ENCODE assay signal across 8 cellular contexts in the genomic region with DNA sequence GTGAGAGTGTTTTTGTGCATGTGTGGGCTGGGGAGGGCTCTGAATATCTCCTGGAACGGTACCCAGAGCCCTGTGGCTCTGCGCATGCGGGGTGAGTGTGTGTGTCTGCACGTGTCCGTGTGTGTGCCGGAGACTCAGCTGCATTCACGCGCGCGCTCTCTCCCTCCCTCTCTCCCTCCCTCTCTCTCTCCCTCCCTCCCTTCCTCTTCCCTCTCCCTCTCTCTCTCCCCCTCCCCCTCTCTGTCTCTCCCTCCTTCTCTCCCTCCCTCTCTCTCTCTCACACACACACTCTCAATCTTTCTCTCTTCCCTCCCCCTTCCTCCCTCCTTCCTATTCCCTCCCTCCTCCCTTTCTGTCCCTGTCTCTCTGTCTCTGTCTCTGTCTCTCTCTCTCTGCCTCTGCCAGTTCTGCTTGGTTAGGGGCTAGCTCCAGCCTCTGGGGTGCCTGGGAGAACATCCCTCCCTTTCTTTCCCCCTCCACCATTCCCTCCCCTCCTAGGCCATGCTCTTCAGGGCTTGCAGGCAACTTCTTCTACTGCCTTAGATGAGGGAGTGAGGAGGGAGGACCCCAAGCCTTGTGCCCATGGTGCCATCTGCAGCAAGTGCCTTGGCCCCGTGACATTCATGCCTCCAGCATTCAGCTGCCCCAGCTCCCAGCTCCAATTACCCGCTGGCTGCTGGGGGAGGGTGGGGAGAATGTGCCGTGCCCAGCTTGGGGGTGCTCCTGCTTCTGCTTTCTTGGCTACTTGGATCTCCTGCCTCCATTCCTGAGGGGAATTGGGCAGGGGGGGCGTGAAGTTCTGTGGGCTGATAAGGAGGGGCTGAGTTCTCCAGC. TPM values are rescaled to one million over a fixed set of nuclear protein-coding genes. Genes with fewer than 3 reads are reported as not detected.
DNase-seq lines count a peak whose midpoint lies in the region; ATAC-seq and TF ChIP-seq lines count a peak whose summit lies in the region.

No MANE protein-coding gene starts in this region.

- H3K4me3 Mint-ChIP-seq in HFFc6 (peak overlapping the region; percentile 88), nephron (peak overlapping the region; percentile 77 to 85 (median 79))

- H3K36me3 Mint-ChIP-seq in HFFc6 (ENCODE audit: low read depth) = no peaks in the 10 kb centered on the region
- no peaks in the 10 kb centered on the region for H3K36me3 Mint-ChIP-seq in nephron (ENCODE audit: low read depth)

- DNase-seq in AG08396 (ENCODE audit: low spot score) = peak; percentile 83
- peak; percentile 76 for DNase-seq in HFFc6
- no peak for DNase-seq in Panc1 (ENCODE audit: low read depth, low spot score)
- peak; percentile 85 for DNase-seq in activated T-cell treated with anti-CD3 and anti-CD28 coated beads, Interleukin-2, amount 50 U/mL, for 48 hours
- DNase-seq in fibroblast of gingiva (ENCODE audit: low read depth) = peak; percentile 92
- peak; percentile 49 to 79 (median 69) for DNase-seq in stimulated activated naive CD4-positive, alpha-beta T cell (lab: John Stamatoyannopoulos, UW)
- DNase-seq in iPS-NIHi11 (ENCODE audit: low spot score) = no peak

- no TSS peak for BruUV-seq in Panc1 (replicated peaks; lab: Mats Ljungman, UMichigan)

- no peaks in the 10 kb centered on the region for H3K9me3 Mint-ChIP-seq in HFFc6
- no peaks in the 10 kb centered on the region for H3K9me3 Mint-ChIP-seq in nephron

- H3K4me3 ChIP-seq in Panc1 (ENCODE audit: low read depth in 2 of 2, low read length in 2 of 2) = peak overlapping the region; percentile 22 to 52

- H3K27me3 Mint-ChIP-seq in HFFc6 (ENCODE audit: insufficient read depth) = no peaks in the 10 kb centered on the region; the same call in none of the 2 replicates
- H3K27me3 Mint-ChIP-seq in nephron (ENCODE audit: low read depth) = no peaks in the 10 kb centered on the region

- peak overlapping the region; percentile 96 for H3K27ac Mint-ChIP-seq in HFFc6
- H3K27ac Mint-ChIP-seq in nephron = peak overlapping the region; percentile 92 to 99 (median 99)

- H3K4me1 ChIP-seq in Panc1 (ENCODE audit: control insufficient read depth, insufficient read depth, low read length) = peaks cover 71% of the 10 kb centered on the region

- ATAC-seq in Panc1 = peak; percentile 37; the same call in 1 of the 2 replicates

- peak overlapping the region; percentile 78 for H3K27ac ChIP-seq in Panc1 (ENCODE audit: low read length)

- TF ChIP-seq CTCF in HFFc6 (IDR thresholded peaks at IDR 0.05) (no peak), Panc1 (IDR thresholded peaks at IDR 0.05) (no peak), nephron (IDR thresholded peaks at IDR 0.05; ENCODE audit: unreplicated experiment in 3 of 3) (no peak)

- in situ Hi-C loops in Panc1 (cut with HindIII; ENCODE audit: low pct_unique_long_range_greater_than_20kb, low sequenced_read_pairs) = no loop called here

- peaks cover 65% of the 10 kb centered on the region for H3K4me1 Mint-ChIP-seq in HFFc6 (ENCODE audit: low read depth)
- H3K4me1 Mint-ChIP-seq in nephron = peaks cover 84% of the 10 kb centered on the region

- no peaks in the 10 kb centered on the region for H3K36me3 ChIP-seq in Panc1 (ENCODE audit: control insufficient read depth, insufficient read depth, low read length)

- intact Hi-C loops in Panc1 (cut with micrococcal nuclease; ENCODE audit: unreplicated experiment) = no loop called here

- no peaks in the 10 kb centered on the region for H3K9me3 ChIP-seq in Panc1 (ENCODE audit: control insufficient read depth, insufficient read depth, low read depth, low read length)

- CTCF ChIA-PET in Panc1 (lab: Charles Lee) = no interaction called here

- H3K27me3 ChIP-seq in Panc1 (ENCODE audit: control insufficient read depth, insufficient read depth, low read length) = no peaks in the 10 kb centered on the region

- POLR2A ChIA-PET in Panc1 (lab: Charles Lee) = interaction anchor here (0.6 to 0.7 kb wide), 2 partner anchors 17 to 25 kb away, joined by 3 to 26 read pairs; no protein-coding TSS in a partner anchor

RNA-seq across cellular contexts. Expression of a gene that starts 6.4 kb away (rescaled TPM):
- 10 to 100 TPM; 29.3 to 33.7 (median 30.7) TPM for total RNA-seq in HFFc6 (2021; fragmentation: NEBNext Ultra II Directional; extraction: Animal tissue kit (Norgen Biotek cat#: 25700))
- 11.7 TPM for total RNA-seq in Panc1 (2021; ENCODE audit: unreplicated experiment)
- 13.6 TPM for polyA plus RNA-seq in Panc1 (2012; ENCODE audit: insufficient read length)

RNA-seq across cellular contexts. Expression of a gene that starts 14.9 kb away (rescaled TPM):
- 10 to 100 TPM; 60.9 to 72.8 (median 65.3) TPM for total RNA-seq in HFFc6 (2021; fragmentation: NEBNext Ultra II Directional; extraction: Animal tissue kit (Norgen Biotek cat#: 25700))
- 93.9 TPM for total RNA-seq in Panc1 (2021; ENCODE audit: unreplicated experiment)
- polyA plus RNA-seq in Panc1 (2012; ENCODE audit: insufficient read length) = 89.2 TPM

RNA-seq across cellular contexts. Expression of a gene that starts 31.3 kb away (rescaled TPM):
- total RNA-seq in HFFc6 (2021; fragmentation: NEBNext Ultra II Directional; extraction: Animal tissue kit (Norgen Biotek cat#: 25700)) = 10 to 100 TPM; 11.2 to 15.8 (median 15.1) TPM
- 8.8 TPM for total RNA-seq in Panc1 (2021; ENCODE audit: unreplicated experiment)
- 8.6 TPM for polyA plus RNA-seq in Panc1 (2012; ENCODE audit: insufficient read length)

RNA-seq across cellular contexts. Expression of a gene that starts 52.6 kb away (rescaled TPM):
- 10 to 100 TPM; 61.2 to 67.8 (median 65.5) TPM for total RNA-seq in HFFc6 (2021; fragmentation: NEBNext Ultra II Directional; extraction: Animal tissue kit (Norgen Biotek cat#: 25700))
- 96.3 TPM for total RNA-seq in Panc1 (2021; ENCODE audit: unreplicated experiment)
- polyA plus RNA-seq in Panc1 (2012; ENCODE audit: insufficient read length) = 48.8 TPM

RNA-seq across cellular contexts. Expression of a gene that starts 53.9 kb away (rescaled TPM):
- total RNA-seq in HFFc6 (2021; fragmentation: NEBNext Ultra II Directional; extraction: Animal tissue kit (Norgen Biotek cat#: 25700)) = under 1 TPM in 5 of 6 experiments, not detected in 1; 0.31 to 0.59 (median 0.48) TPM
- total RNA-seq in Panc1 (2021; ENCODE audit: unreplicated experiment) = not detected
- polyA plus RNA-seq in Panc1 (2012; ENCODE audit: insufficient read length) = not detected

Comparison
In these comparisons a context has a peak if more than half of its experiments do, and no peak if none do; other contexts are left out.
1. DNase-seq: peak in AG08396 (single experiment), HFFc6 (single experiment), activated T-cell treated with anti-CD3 and anti-CD28 coated beads, Interleukin-2, amount 50 U/mL, for 48 hours (2 of 2), fibroblast of gingiva (single experiment) and stimulated activated naive CD4-positive, alpha-beta T cell (6 of 6); none in Panc1 (single experiment) and iPS-NIHi11 (single experiment).